24 cellular contexts compared by ENCODE assay signal in the genomic region with DNA sequence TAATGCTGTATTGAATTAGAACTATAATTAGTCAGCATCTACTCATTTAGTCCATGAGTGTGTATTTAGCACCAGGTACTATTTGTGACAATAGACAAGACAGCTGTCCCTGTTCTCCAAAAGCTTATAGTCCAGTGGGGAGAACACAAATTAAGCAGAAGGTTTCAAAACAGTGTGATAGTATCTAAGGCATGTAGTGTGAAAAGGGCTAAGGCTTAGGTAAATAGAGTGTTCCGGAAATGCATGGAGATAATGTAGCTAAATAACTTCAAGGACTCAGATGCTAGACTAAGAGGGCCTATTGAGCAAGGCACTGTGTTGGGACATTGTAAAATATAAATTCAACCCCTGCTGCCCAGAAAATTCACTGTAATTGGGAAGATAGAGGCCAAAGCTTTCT.
DNase-seq lines count a peak whose midpoint lies in the region; ATAC-seq and TF ChIP-seq lines count a peak whose summit lies in the region.
"Had no signal": no experiment of that assay in that cellular context is flagged by ENCODE, and none has a peak within 500 bp of the region (broad histone marks: within the 10 kb centered on the region; RNA-seq: fewer than 3 reads in every experiment).

No MANE protein-coding gene starts in this region.

- H3K36me3 Mint-ChIP-seq in GM23338 (ENCODE audit: low read depth) (no peaks in the 10 kb centered on the region), neural progenitor cell (no peaks in the 10 kb centered on the region)
- H3K36me3 Mint-ChIP-seq: activated naive CD4-positive, alpha-beta T cell treated with anti-CD3 and anti-CD28 coated beads, Interleukin-2, amount 50 U/mL, for 24 hours; CD14-positive monocyte; immature natural killer cell had no signal

- H3K36me3 ChIP-seq in GM23338 (ENCODE audit: insufficient read depth) = no peaks in the 10 kb centered on the region
- H3K36me3 ChIP-seq in neural progenitor cell = no peaks in the 10 kb centered on the region
- H3K36me3 ChIP-seq: esophagus squamous epithelium, sigmoid colon, stomach, tibial artery had no signal

- H3K4me2 ChIP-seq in GM23338 (peak overlapping the region; percentile 69), neural progenitor cell (no peak overlapping the region)
- H3K4me2 ChIP-seq: KMS-11 had no signal

- ATAC-seq in GM23338 = no peak
- ATAC-seq: SK-N-SH treated with all-trans-retinoic acid at 6 μM for 48 hours had no signal

- H3K27me3 Mint-ChIP-seq in GM23338 (ENCODE audit: insufficient read depth, low read depth, poor library complexity) = no peaks in the 10 kb centered on the region
- H3K27me3 Mint-ChIP-seq in neural progenitor cell (ENCODE audit: insufficient read depth, low read depth) = no peaks in the 10 kb centered on the region

- H3K27me3 ChIP-seq in GM23338 (ENCODE audit: insufficient read depth) (no peaks in the 10 kb centered on the region), neural progenitor cell (no peaks in the 10 kb centered on the region)
- H3K27me3 ChIP-seq: esophagus squamous epithelium, sigmoid colon, stomach had no signal

- H3K9me3 ChIP-seq in neural progenitor cell (ENCODE audit: low read depth) = no peaks in the 10 kb centered on the region
- H3K9me3 ChIP-seq: esophagus squamous epithelium, sigmoid colon, stomach, tibial artery had no signal

- H3K79me2 ChIP-seq in GM23338 (replicated peaks; ENCODE audit: insufficient read depth) (no peaks in the 10 kb centered on the region), neural progenitor cell (ENCODE audit: low read depth) (no peaks in the 10 kb centered on the region)

- H3F3A ChIP-seq in GM23338 (replicated peaks; ENCODE audit: low read depth) (no peaks in the 10 kb centered on the region), neural progenitor cell (ENCODE audit: low read depth) (no peaks in the 10 kb centered on the region)

- H3K9me3 Mint-ChIP-seq in GM23338 (no peaks in the 10 kb centered on the region), neural progenitor cell (peaks cover 10% of the 10 kb centered on the region)
- H3K9me3 Mint-ChIP-seq: activated naive CD4-positive, alpha-beta T cell treated with anti-CD3 and anti-CD28 coated beads, Interleukin-2, amount 50 U/mL, for 24 hours; activated T-helper 1 cell treated with anti-CD3 and anti-CD28 coated beads, Interleukin-12 subunit alpha, Interleukin-12 subunit beta, Interleukin-2, Interleukin-4 antibody, amounts not matched to agents 30 ng/mL and 10 ng/mL and 1 ng/mL, durations not matched to agents 14 hours and 24 hours and 36 hours; immature natural killer cell had no signal

- H3K4me3 ChIP-seq in GM23338 (no peak overlapping the region), neural progenitor cell (no peak overlapping the region)
- H3K4me3 ChIP-seq: coronary artery, esophagus squamous epithelium, sigmoid colon, stomach, tibial artery had no signal

- TF ChIP-seq CTCF in GM23338 (conservative IDR thresholded peaks at IDR 0.05; ENCODE audit: low read depth in 2 of 2) (no peak), neural progenitor cell (IDR thresholded peaks at IDR 0.05) (no peak)

- peaks cover 14% of the 10 kb centered on the region for H3K4me1 ChIP-seq in GM23338 (ENCODE audit: insufficient read depth)
- peaks cover 45% of the 10 kb centered on the region for H3K4me1 ChIP-seq in neural progenitor cell
- H3K4me1 ChIP-seq: esophagus squamous epithelium, sigmoid colon, stomach, tibial artery had no signal

- H3K4me1 Mint-ChIP-seq in GM23338 (peaks cover 26% of the 10 kb centered on the region), neural progenitor cell (peaks cover 40% of the 10 kb centered on the region)
- H3K4me1 Mint-ChIP-seq: activated naive CD4-positive, alpha-beta T cell treated with anti-CD3 and anti-CD28 coated beads, Interleukin-2, amount 50 U/mL, for 24 hours; CD14-positive monocyte; immature natural killer cell had no signal

- no peak overlapping the region for H3K9ac ChIP-seq in neural progenitor cell
- H3K9ac ChIP-seq: KMS-11 had no signal

- H3K9me2 ChIP-seq in GM23338 (ENCODE audit: insufficient read depth) = no peaks in the 10 kb centered on the region

- H3K27ac Mint-ChIP-seq in GM23338 (peak overlapping the region; percentile 46), neural progenitor cell (peak overlapping the region; percentile 96)
- H3K27ac Mint-ChIP-seq: activated naive CD4-positive, alpha-beta T cell treated with anti-CD3 and anti-CD28 coated beads, Interleukin-2, amount 50 U/mL, for 24 hours; activated T-helper 1 cell treated with anti-CD3 and anti-CD28 coated beads, Interleukin-12 subunit alpha, Interleukin-12 subunit beta, Interleukin-2, Interleukin-4 antibody, amounts not matched to agents 30 ng/mL and 10 ng/mL and 1 ng/mL, durations not matched to agents 14 hours and 24 hours and 36 hours; CD14-positive monocyte; immature natural killer cell had no signal

- H2AFZ ChIP-seq in GM23338 (peak overlapping the region; percentile 4; the same call in 1 of the 2 replicates), neural progenitor cell (replicated peaks) (no peak overlapping the region)

- H3K4me3 Mint-ChIP-seq in GM23338 (no peak overlapping the region), neural progenitor cell (no peak overlapping the region)
- H3K4me3 Mint-ChIP-seq: activated naive CD4-positive, alpha-beta T cell treated with anti-CD3 and anti-CD28 coated beads, Interleukin-2, amount 50 U/mL, for 24 hours; activated T-helper 1 cell treated with anti-CD3 and anti-CD28 coated beads, Interleukin-12 subunit alpha, Interleukin-12 subunit beta, Interleukin-2, Interleukin-4 antibody, amounts not matched to agents 30 ng/mL and 10 ng/mL and 1 ng/mL, durations not matched to agents 14 hours and 24 hours and 36 hours; CD14-positive monocyte; immature natural killer cell had no signal

- H3K27ac ChIP-seq in GM23338 (ENCODE audit: low read depth) = no peak overlapping the region
- no peak overlapping the region for H3K27ac ChIP-seq in neural progenitor cell
- H3K27ac ChIP-seq: coronary artery, esophagus squamous epithelium, KMS-11, sigmoid colon, stomach, tibial artery had no signal

- DNase-seq in GM23338 (ENCODE audit: low spot score) = no peak
- DNase-seq in NCI-H2081 (lab: John Stamatoyannopoulos, UW) = peak; percentile 34 to 91
- DNase-seq in SHP77 treated with DMSO at 0.1 percent for 48 hours (lab: John Stamatoyannopoulos, UW) = peak; percentile 56
- no peak for DNase-seq in neural progenitor cell (ENCODE audit: low spot score)
- DNase-seq in inferior parietal cortex (ENCODE audit: extremely low spot score) = no peak
- DNase-seq in KG1 (lab: John Stamatoyannopoulos, UW) = no peak
- no peak for DNase-seq in midbrain (lab: John Stamatoyannopoulos, UW)
- no peak for DNase-seq in hypothalamus (lab: John Stamatoyannopoulos, UW)
- DNase-seq: DMS 273 treated with DMSO at 0.1 percent for 48 hours; esophagus squamous epithelium; GDM1; immature natural killer cell; MV-4-11; NCI-H526 treated with DMSO at 0.1 percent for 48 hours; sigmoid colon; stimulated activated CD4-positive, alpha-beta T cell treated with anti-CD3 and anti-CD28 coated beads, Interleukin-15, amount 100 ng/mL, for 24 hours; stomach; tibial artery had no signal

- H4K20me1 ChIP-seq in GM23338 (replicated peaks; ENCODE audit: insufficient read depth) = no peaks in the 10 kb centered on the region
- no peaks in the 10 kb centered on the region for H4K20me1 ChIP-seq in neural progenitor cell (ENCODE audit: low read depth)

TF ChIP-seq in GM23338, 12 proteins besides CTCF, POLR2A, EP300 and RAD21 (continues in another document):
- TF ChIP-seq ZNF331 (CRISPR knock-in tag; IDR thresholded peaks at IDR 0.05; ENCODE audit: low read depth) = no peak
- no peak for TF ChIP-seq CREB1 (CRISPR knock-in tag; IDR thresholded peaks at IDR 0.05; ENCODE audit: low read depth)
- no peak for TF ChIP-seq EZH2 (IDR thresholded peaks at IDR 0.05; ENCODE audit: low read depth, unreplicated experiment)
- TF ChIP-seq REST (IDR thresholded peaks at IDR 0.05; ENCODE audit: unreplicated experiment) = no peak
- TF ChIP-seq ZNF114 (CRISPR knock-in tag; IDR thresholded peaks at IDR 0.05) = no peak
- no peak for TF ChIP-seq POLR2AphosphoS5 (IDR thresholded peaks at IDR 0.05; ENCODE audit: low read depth)
- no peak for TF ChIP-seq STAT1 (IDR thresholded peaks at IDR 0.05; ENCODE audit: unreplicated experiment)
- no peak for TF ChIP-seq NANOG (IDR thresholded peaks at IDR 0.05; ENCODE audit: borderline replicate concordance)

Comparison
In these comparisons a context has a peak if more than half of its experiments do, and no peak if none do; other contexts are left out.
1. DNase-seq: peak in NCI-H2081 (2 of 2) and SHP77 treated with DMSO at 0.1 percent for 48 hours (single experiment); none in GM23338 (single experiment), neural progenitor cell (single experiment), inferior parietal cortex (single experiment), KG1 (single experiment), midbrain (single experiment) and hypothalamus (0 of 51).